ENCODE assay signal across 11 cellular contexts in genomic region chr3:138947303-138948121, GRCh38. TPM values are rescaled to one million over a fixed set of nuclear protein-coding genes. Genes with fewer than 3 reads are reported as not detected.
DNase-seq lines count a peak whose midpoint lies in the region; ATAC-seq and TF ChIP-seq lines count a peak whose summit lies in the region.
"Had no signal": no experiment of that assay in that cellular context is flagged by ENCODE, and none has a peak within 500 bp of the region (broad histone marks: within the 10 kb centered on the region; RNA-seq: fewer than 3 reads in every experiment).

No MANE protein-coding gene starts in this region.

- intact Hi-C loops in dendritic cell treated with granulocyte-macrophage colony-stimulating factor and Interleukin-4, amounts not matched to agents 40 ng/mL and 50 ng/mL, for 4 days (cut with micrococcal nuclease) = no loop called here
- intact Hi-C loops in natural killer cell (cut with micrococcal nuclease) = no loop called here

- peaks cover 92% of the 10 kb centered on the region for H3K27me3 ChIP-seq in AG04450 (ENCODE audit: control insufficient read depth, insufficient read depth, low read length)
- peaks cover 82% of the 10 kb centered on the region for H3K27me3 ChIP-seq in HL-60 (ENCODE audit: insufficient read depth, poor library complexity, severe bottlenecking)

- H3K9me3 ChIP-seq in AG04450 (ENCODE audit: control insufficient read depth, insufficient read depth, low read length) = peaks cover 14% of the 10 kb centered on the region; the same call in 1 of the 2 replicates

- no peaks in the 10 kb centered on the region for H3K9me3 Mint-ChIP-seq in dendritic cell treated with granulocyte-macrophage colony-stimulating factor and Interleukin-4, amounts not matched to agents 40 ng/mL and 50 ng/mL, for 4 days
- H3K9me3 Mint-ChIP-seq in natural killer cell = no peaks in the 10 kb centered on the region
- H3K9me3 Mint-ChIP-seq: activated naive CD4-positive, alpha-beta T cell treated with anti-CD3 and anti-CD28 coated beads, Interleukin-2, amount 50 U/mL, for 72 hours had no signal

- POLR2A ChIA-PET in AG04450 (lab: Yijun Ruan, JAX) = interaction anchor here (0.6 to 0.9 kb wide), 2 partner anchors 24 to 348 kb away, joined by 3 to 6 read pairs; no protein-coding TSS in a partner anchor

- peak overlapping the region; percentile 76 for H3K4me3 Mint-ChIP-seq in dendritic cell treated with granulocyte-macrophage colony-stimulating factor and Interleukin-4, amounts not matched to agents 40 ng/mL and 50 ng/mL, for 4 days
- peak overlapping the region; percentile 64 for H3K4me3 Mint-ChIP-seq in natural killer cell

- H3K27ac ChIP-seq in AG04450 (ENCODE audit: low read depth, low read length) (no peak overlapping the region), HL-60 (replicated peaks) (no peak overlapping the region)

- peak overlapping the region; percentile 47; the same call in 1 of the 2 replicates for H3K4me3 ChIP-seq in AG04450 (ENCODE audit: low read depth, low read length)
- H3K4me3 ChIP-seq in HL-60 (replicated peaks; ENCODE audit: insufficient read depth, low read length) = peak overlapping the region; percentile 33; the same call in 1 of the 2 replicates

- H3K4me1 Mint-ChIP-seq in dendritic cell treated with granulocyte-macrophage colony-stimulating factor and Interleukin-4, amounts not matched to agents 40 ng/mL and 50 ng/mL, for 4 days (ENCODE audit: low read depth) = peaks cover 58% of the 10 kb centered on the region
- peaks cover 19 to 37% of the 10 kb centered on the region in 2 donors for H3K4me1 Mint-ChIP-seq in natural killer cell

- ATAC-seq in natural killer cell = no peak
- no peak for ATAC-seq in HG03045 (IDR thresholded peaks at IDR 0.05; ENCODE audit: unreplicated experiment)

- peaks cover 96% of the 10 kb centered on the region for H3K27me3 Mint-ChIP-seq in dendritic cell treated with granulocyte-macrophage colony-stimulating factor and Interleukin-4, amounts not matched to agents 40 ng/mL and 50 ng/mL, for 4 days
- H3K27me3 Mint-ChIP-seq in natural killer cell (ENCODE audit: low read depth in 2 of 2) = peaks cover 61 to 74% of the 10 kb centered on the region in 2 donors

- TF ChIP-seq CTCF in AG04450 (IDR thresholded peaks at IDR 0.05; ENCODE audit: low read depth, low read length) (no peak), HL-60 (IDR thresholded peaks at IDR 0.05; ENCODE audit: insufficient read depth, low read length) (no peak), natural killer cell (IDR thresholded peaks at IDR 0.05) (no peak)

- DNase-seq in AG04450 (ENCODE audit: low read depth, low spot score) (no peak), HL-60 (ENCODE audit: low read depth in 1 of 2, low spot score in 1 of 2) (no peak), natural killer cell (no peak), NCI-H748 treated with DMSO at 0.1 percent for 48 hours (lab: John Stamatoyannopoulos, UW) (no peak), cortex of kidney (lab: John Stamatoyannopoulos, UW) (no peak)
- no peak for DNase-seq in effector CD8-positive, alpha-beta T cell (lab: John Stamatoyannopoulos, UW)

- H3K36me3 Mint-ChIP-seq in dendritic cell treated with granulocyte-macrophage colony-stimulating factor and Interleukin-4, amounts not matched to agents 40 ng/mL and 50 ng/mL, for 4 days (ENCODE audit: low read depth) = no peaks in the 10 kb centered on the region
- H3K36me3 Mint-ChIP-seq in natural killer cell = no peaks in the 10 kb centered on the region

- CTCF ChIA-PET in AG04450 (lab: Charles Lee) = interaction anchor here (0.6 to 4.5 kb wide), 6 partner anchors 11 to 477 kb away, joined by 3 to 25 read pairs (median 4); no protein-coding TSS in a partner anchor

- H3K27ac Mint-ChIP-seq in dendritic cell treated with granulocyte-macrophage colony-stimulating factor and Interleukin-4, amounts not matched to agents 40 ng/mL and 50 ng/mL, for 4 days = peak overlapping the region; percentile 17
- no peak overlapping the region for H3K27ac Mint-ChIP-seq in natural killer cell
- H3K27ac Mint-ChIP-seq: activated naive CD4-positive, alpha-beta T cell treated with anti-CD3 and anti-CD28 coated beads, Interleukin-2, amount 50 U/mL, for 72 hours had no signal

RNA-seq across cellular contexts. Expression of gene FOXL2NB, which starts 0.5 kb away (rescaled TPM):
- polyA plus RNA-seq in AG04450 (2011; rRNA removed) = 0.04 and 0.05 TPM in 2 replicates
- not detected in 2 replicates for polyA minus RNA-seq in AG04450 (2011; rRNA and poly(A)+ RNA removed)
- total RNA-seq in natural killer cell = not detected
- total RNA-seq: activated naive CD4-positive, alpha-beta T cell treated with anti-CD3 and anti-CD28 coated beads, Interleukin-2, amount 50 U/mL, for 72 hours had no signal

RNA-seq across cellular contexts. Expression of gene FOXL2, which starts 0.6 kb away (rescaled TPM):
- 0.05 and 0.07 TPM in 2 replicates for polyA plus RNA-seq in AG04450 (2011; rRNA removed)
- polyA minus RNA-seq in AG04450 (2011; rRNA and poly(A)+ RNA removed) = not detected in 2 replicates
- not detected for total RNA-seq in natural killer cell
- total RNA-seq: activated naive CD4-positive, alpha-beta T cell treated with anti-CD3 and anti-CD28 coated beads, Interleukin-2, amount 50 U/mL, for 72 hours; temporal lobe had no signal

RNA-seq across cellular contexts. Expression of gene PRR23A, which starts 58.6 kb away (rescaled TPM):
- polyA plus RNA-seq in AG04450 (2011; rRNA removed) = not detected in 2 replicates
- polyA minus RNA-seq in AG04450 (2011; rRNA and poly(A)+ RNA removed) = not detected in 2 replicates
- not detected for total RNA-seq in natural killer cell
- total RNA-seq: activated naive CD4-positive, alpha-beta T cell treated with anti-CD3 and anti-CD28 coated beads, Interleukin-2, amount 50 U/mL, for 72 hours; myocyte; temporal lobe had no signal
